ENCODE assay signal across 22 cellular contexts in genomic region chr18:71809711-71810110, GRCh38.
"Had no signal": no experiment of that assay in that cellular context is flagged by ENCODE, and none has a peak within 500 bp of the region (broad histone marks: within the 10 kb centered on the region; RNA-seq: fewer than 3 reads in every experiment).

No MANE protein-coding gene starts in this region.

- H3K4me3 ChIP-seq: dorsolateral prefrontal cortex, gastrocnemius medialis, heart right ventricle, left ventricle myocardium inferior, suprapubic skin, transverse colon, uterus had no signal

- H3K4me3 Mint-ChIP-seq: activated B cell treated with CpG ODN at 0.5 μM for 24 hours; activated CD8-positive, alpha-beta T cell treated with anti-CD3 and anti-CD28 coated beads for 36 hours; activated naive CD8-positive, alpha-beta T cell treated with anti-CD3 and anti-CD28 coated beads, Interleukin-2, amount 10 ng/mL, durations not matched to agents 7 days and 5 days; immature natural killer cell; neural crest cell; stimulated activated naive CD8-positive, alpha-beta T cell treated with anti-CD3 and anti-CD28 coated beads, Interleukin-15, Interleukin-2, amounts not matched to agents 100 ng/mL and 50 ng/mL, for 24 hours had no signal

- H3K27ac Mint-ChIP-seq: activated B cell treated with CpG ODN at 0.5 μM for 24 hours; activated CD8-positive, alpha-beta T cell treated with anti-CD3 and anti-CD28 coated beads for 36 hours; activated naive CD8-positive, alpha-beta T cell treated with anti-CD3 and anti-CD28 coated beads, Interleukin-2, amount 10 ng/mL, durations not matched to agents 7 days and 5 days; activated T-helper 2 cell treated with anti-CD3 and anti-CD28 coated beads, Interferon-gamma antibody, Interleukin-2, Interleukin-4, amounts not matched to agents 10 μg/mL and 5 μg/mL and 100 μg/mL, durations not matched to agents 14 hours and 24 hours and 36 hours; immature natural killer cell; stimulated activated naive CD8-positive, alpha-beta T cell treated with anti-CD3 and anti-CD28 coated beads, Interleukin-15, Interleukin-2, amounts not matched to agents 100 ng/mL and 50 ng/mL, for 24 hours had no signal

- H3K4me1 Mint-ChIP-seq: activated B cell treated with CpG ODN at 0.5 μM for 24 hours; activated naive CD8-positive, alpha-beta T cell treated with anti-CD3 and anti-CD28 coated beads, Interleukin-2, amount 10 ng/mL, durations not matched to agents 7 days and 5 days; immature natural killer cell; neural crest cell had no signal

- ATAC-seq: activated CD8-positive, alpha-beta T cell treated with anti-CD3 and anti-CD28 coated beads for 36 hours; gastrocnemius medialis; heart right ventricle; right cardiac atrium had no signal

- H3K27me3 Mint-ChIP-seq: activated B cell treated with CpG ODN at 0.5 μM for 24 hours; activated CD8-positive, alpha-beta T cell treated with anti-CD3 and anti-CD28 coated beads for 36 hours; activated naive CD8-positive, alpha-beta T cell treated with anti-CD3 and anti-CD28 coated beads, Interleukin-2, amount 10 ng/mL, durations not matched to agents 7 days and 5 days; stimulated activated naive CD8-positive, alpha-beta T cell treated with anti-CD3 and anti-CD28 coated beads, Interleukin-15, Interleukin-2, amounts not matched to agents 100 ng/mL and 50 ng/mL, for 24 hours had no signal

- H3K27ac ChIP-seq: dorsolateral prefrontal cortex, gastrocnemius medialis, heart right ventricle, left ventricle myocardium inferior, suprapubic skin, transverse colon, uterus had no signal

- H3K36me3 Mint-ChIP-seq: activated naive CD8-positive, alpha-beta T cell treated with anti-CD3 and anti-CD28 coated beads, Interleukin-2, amount 10 ng/mL, durations not matched to agents 7 days and 5 days; immature natural killer cell had no signal

- H3K4me1 ChIP-seq: gastrocnemius medialis, heart right ventricle, left ventricle myocardium inferior, suprapubic skin, transverse colon, uterus had no signal

- H3K27me3 ChIP-seq: dorsolateral prefrontal cortex, gastrocnemius medialis, heart right ventricle, suprapubic skin, transverse colon, uterus had no signal

- H3K9me3 ChIP-seq: gastrocnemius medialis, suprapubic skin, transverse colon, uterus had no signal

- DNase-seq: activated B cell treated with CpG ODN at 0.5 μM for 24 hours; activated CD4-positive, alpha-beta T cell treated with anti-CD3 and anti-CD28 coated beads for 48 hours; activated CD8-positive, alpha-beta T cell treated with anti-CD3 and anti-CD28 coated beads for 36 hours; activated naive CD4-positive, alpha-beta T cell treated with Interleukin-2 at 50 U/mL for 16 hours; activated naive CD8-positive, alpha-beta T cell treated with anti-CD3 and anti-CD28 coated beads, Interleukin-2, amount 10 ng/mL, durations not matched to agents 7 days and 5 days; activated T-cell treated with anti-CD3 and anti-CD28 coated beads, Interleukin-2, amount 50 U/mL, for 1 hour; amygdala; caudate nucleus; dorsolateral prefrontal cortex; gastrocnemius medialis; heart right ventricle; immature natural killer cell; kidney glomerular epithelial cell; left ventricle myocardium inferior; right cardiac atrium; stimulated activated CD4-positive, alpha-beta T cell treated with anti-CD3 and anti-CD28 coated beads, Interleukin-2, amount 100 ng/mL, for 24 hours; transverse colon; uterus had no signal

- H3K36me3 ChIP-seq: gastrocnemius medialis, heart right ventricle, left ventricle myocardium inferior, suprapubic skin, transverse colon, uterus had no signal

- H3K9me3 Mint-ChIP-seq: activated B cell treated with CpG ODN at 0.5 μM for 24 hours; activated naive CD8-positive, alpha-beta T cell treated with anti-CD3 and anti-CD28 coated beads, Interleukin-2, amount 10 ng/mL, durations not matched to agents 7 days and 5 days; neural crest cell had no signal
